10 cellular contexts compared by ENCODE assay signal in genomic region chr11:46272816-46273427, GRCh38. TPM values are rescaled to one million over a fixed set of nuclear protein-coding genes. Genes with fewer than 3 reads are reported as not detected.
DNase-seq lines count a peak whose midpoint lies in the region; ATAC-seq and TF ChIP-seq lines count a peak whose summit lies in the region.
"Had no signal": no experiment of that assay in that cellular context is flagged by ENCODE, and none has a peak within 500 bp of the region (broad histone marks: within the 10 kb centered on the region; RNA-seq: fewer than 3 reads in every experiment).

No MANE protein-coding gene starts in this region.

- no peaks in the 10 kb centered on the region for H3K36me3 Mint-ChIP-seq in natural killer cell
- H3K36me3 Mint-ChIP-seq: stimulated activated memory B cell treated with anti-CD40 and anti-IgM and Interleukin-4, amounts not matched to agents 10 μg/mL and 1 μg/mL and 100 μg/mL, for 72 hours had no signal

- ATAC-seq in left lung (peak; percentile 62), upper lobe of left lung (ENCODE audit: low FRiP score in 2 of 2) (peak; percentile 45 to 78), natural killer cell (no peak)

- TF ChIP-seq EP300 in upper lobe of left lung (IDR thresholded peaks at IDR 0.05): peak in 1 of 4 donors; percentile 49

- DNase-seq in DMS 273 (lab: John Stamatoyannopoulos, UW; ENCODE audit: unreplicated experiment) (peak; percentile 29), DMS 273 treated with DMSO at 0.1 percent for 48 hours (lab: John Stamatoyannopoulos, UW) (no peak), astrocyte of the spinal cord (ENCODE audit: low read depth, low spot score) (peak; percentile 71), left lung (peak in 1 of 2 donors; percentile 78), upper lobe of left lung (peak in 1 of 2 donors; percentile 82), retina (no peak), NCI-H1417 (lab: John Stamatoyannopoulos, UW) (no peak), natural killer cell (no peak)

- 49 to 59% methylated on average over 9 of the region's 9 CpGs for WGBS in upper lobe of left lung, 2 donors

- no peak overlapping the region for H3K27ac Mint-ChIP-seq in natural killer cell
- H3K27ac Mint-ChIP-seq: stimulated activated memory B cell treated with anti-CD40 and anti-IgM and Interleukin-4, amounts not matched to agents 10 μg/mL and 1 μg/mL and 100 μg/mL, for 72 hours had no signal

- no peaks in the 10 kb centered on the region for H3K9me3 Mint-ChIP-seq in natural killer cell
- H3K9me3 Mint-ChIP-seq: stimulated activated memory B cell treated with anti-CD40 and anti-IgM and Interleukin-4, amounts not matched to agents 10 μg/mL and 1 μg/mL and 100 μg/mL, for 72 hours had no signal

- no peaks in the 10 kb centered on the region for H3K9me3 ChIP-seq in left lung
- H3K9me3 ChIP-seq in upper lobe of left lung: no peaks in the 10 kb centered on the region

- in situ Hi-C loops in astrocyte of the spinal cord (cut with HindIII; ENCODE audit: low sequenced_read_pairs): no loop called here

- H3K36me3 ChIP-seq in left lung (no peaks in the 10 kb centered on the region), upper lobe of left lung (no peaks in the 10 kb centered on the region)

- intact Hi-C loops in left lung (cut with DNase I): no loop called here
- intact Hi-C loops in natural killer cell (cut with micrococcal nuclease): no loop called here

- H3K27me3 ChIP-seq in left lung: peaks cover 0 to 28% of the 10 kb centered on the region in 2 donors
- peaks cover 0 to 9% (median 3%) of the 10 kb centered on the region in 4 donors for H3K27me3 ChIP-seq in upper lobe of left lung

- H3K4me1 ChIP-seq in left lung (peaks cover 24 to 35% of the 10 kb centered on the region in 2 donors), upper lobe of left lung (peaks cover 27 to 56% (median 45%) of the 10 kb centered on the region in 4 donors)

- TF ChIP-seq POLR2A in upper lobe of left lung (IDR thresholded peaks at IDR 0.05): peak in 1 of 4 donors; percentile 52

- peaks cover 15 to 17% of the 10 kb centered on the region in 2 donors for H3K27me3 Mint-ChIP-seq in natural killer cell (ENCODE audit: low read depth in 2 of 2)

- TF ChIP-seq CTCF in astrocyte of the spinal cord (IDR thresholded peaks at IDR 0.05; ENCODE audit: low read depth, low read length) (no peak), left lung (IDR thresholded peaks at IDR 0.05) (no peak), upper lobe of left lung (IDR thresholded peaks at IDR 0.05) (no peak), natural killer cell (IDR thresholded peaks at IDR 0.05) (no peak)

- H3K4me3 Mint-ChIP-seq in natural killer cell: no peak overlapping the region
- H3K4me3 Mint-ChIP-seq: stimulated activated memory B cell treated with anti-CD40 and anti-IgM and Interleukin-4, amounts not matched to agents 10 μg/mL and 1 μg/mL and 100 μg/mL, for 72 hours had no signal

- H3K27ac ChIP-seq in left lung (peak overlapping the region; percentile 62 to 80), upper lobe of left lung (peak overlapping the region; percentile 66 to 90 (median 84))
- H3K27ac ChIP-seq: KMS-11 had no signal

- H3K4me1 Mint-ChIP-seq in natural killer cell: peaks cover 0 to 4% of the 10 kb centered on the region in 2 donors

- H3K4me3 ChIP-seq in astrocyte of the spinal cord (ENCODE audit: low read depth, low read length): no peak overlapping the region
- no peak overlapping the region for H3K4me3 ChIP-seq in left lung
- no peak overlapping the region for H3K4me3 ChIP-seq in upper lobe of left lung

RNA-seq across cellular contexts. Expression of gene CREB3L1, which starts 4.5 kb away (rescaled TPM):
- 10 to 100 TPM; 40.5 to 59.3 TPM for total RNA-seq in left lung
- total RNA-seq in upper lobe of left lung: 10 to 100 TPM; 19.9 to 66.8 (median 38.7) TPM
- total RNA-seq in natural killer cell: not detected

Comparison
In these comparisons a context has a peak if more than half of its experiments do, and no peak if none do; other contexts are left out.
1. DNase-seq: peak in DMS 273 (single experiment) and astrocyte of the spinal cord (single experiment); none in DMS 273 treated with DMSO at 0.1 percent for 48 hours (single experiment), retina (single experiment), NCI-H1417 (0 of 3) and natural killer cell (single experiment).
2. ATAC-seq: peak in left lung (single experiment) and upper lobe of left lung (2 of 2); none in natural killer cell (0 of 3).
3. RNA of gene CREB3L1, which starts 4.5 kb away (total RNA-seq): 40.5 to 59.3 TPM in left lung and 19.9 to 66.8 TPM in upper lobe of left lung; not detected in natural killer cell; every median in the first group is over 10 times any median in the second.